In the genomic region with DNA sequence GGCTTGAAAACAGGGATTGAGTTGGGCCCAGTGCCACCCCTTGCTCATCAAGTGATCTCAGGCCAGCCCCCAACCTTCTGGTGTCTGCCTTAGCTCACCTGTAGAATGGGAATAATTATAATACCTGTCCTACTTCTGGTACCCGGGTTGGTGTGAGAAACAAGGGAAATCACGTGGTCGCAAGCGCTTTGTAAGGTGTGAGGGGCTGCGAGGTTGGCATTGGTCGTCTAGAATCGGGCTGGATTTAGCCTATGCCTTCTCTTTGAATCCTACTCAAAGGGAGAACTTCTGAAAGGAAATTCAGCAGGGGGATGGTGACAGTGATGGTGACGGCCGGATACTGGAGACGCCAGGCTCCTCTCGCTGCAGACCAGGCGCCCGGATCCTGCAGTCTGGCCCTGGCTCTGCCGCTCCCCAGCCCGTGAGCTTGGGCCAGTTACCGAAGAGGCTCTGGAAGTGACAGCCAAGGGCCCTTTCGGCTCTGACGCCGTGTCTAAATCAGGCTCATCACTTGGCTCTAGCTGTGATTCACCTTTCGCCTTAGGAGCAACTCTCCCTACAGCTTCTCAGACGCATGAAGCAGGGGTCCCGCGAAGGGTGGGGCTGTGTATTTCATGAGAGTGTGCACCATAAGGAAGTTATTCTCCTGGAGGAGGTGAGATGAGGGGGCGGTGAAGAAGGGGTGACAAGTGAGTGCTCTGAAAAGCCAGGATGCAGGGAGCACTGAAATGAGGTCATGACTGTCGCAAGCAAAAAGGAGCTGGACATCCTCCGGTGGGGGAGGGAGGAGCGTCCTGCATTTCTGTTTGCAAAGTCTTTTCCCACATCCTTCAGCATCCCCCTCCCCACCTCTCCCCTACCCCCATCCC, we compare ENCODE assay signal across 1 cellular context.
TF ChIP-seq lines count a peak whose summit lies in the region.

No MANE protein-coding gene starts in this region.

TF ChIP-seq in GM23338, 12 proteins besides CTCF, POLR2A, EP300 and RAD21 (continued from another document):
- TF ChIP-seq ZNF462 (CRISPR knock-in tag; IDR thresholded peaks at IDR 0.05) (no peak), STAT1 (IDR thresholded peaks at IDR 0.05; ENCODE audit: unreplicated experiment) (no peak), CREB1 (CRISPR knock-in tag; IDR thresholded peaks at IDR 0.05; ENCODE audit: low read depth) (no peak; the same call in 1 of the 2 replicates), ZNF114 (CRISPR knock-in tag; IDR thresholded peaks at IDR 0.05) (no peak)
